Comparison of ENCODE assay signal across 9 cellular contexts in the genomic region with DNA sequence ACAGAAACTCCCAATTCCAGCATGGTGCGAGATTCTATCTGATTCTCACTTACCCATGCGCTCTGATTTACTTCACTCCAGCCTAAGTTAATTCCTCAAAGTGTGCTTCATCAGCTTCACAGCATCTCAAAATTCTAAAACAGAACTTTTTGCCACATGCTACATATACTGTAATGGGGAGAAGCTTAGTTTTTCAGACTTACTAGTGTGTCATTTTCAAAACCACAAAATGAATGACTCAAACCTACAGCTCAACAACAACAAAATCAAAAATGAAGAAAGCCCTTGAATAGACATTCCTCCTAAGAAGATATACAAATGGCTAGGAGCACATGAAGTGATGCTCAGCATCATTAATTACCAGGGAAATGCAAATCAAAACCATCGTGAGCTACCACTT. TPM values are rescaled to one million over a fixed set of nuclear protein-coding genes. Genes with fewer than 3 reads are reported as not detected.
DNase-seq lines count a peak whose midpoint lies in the region; ATAC-seq and TF ChIP-seq lines count a peak whose summit lies in the region.
"Had no signal": no experiment of that assay in that cellular context is flagged by ENCODE, and none has a peak within 500 bp of the region (broad histone marks: within the 10 kb centered on the region; RNA-seq: fewer than 3 reads in every experiment).

No MANE protein-coding gene starts in this region.

- in situ Hi-C loops in brain microvascular endothelial cell (cut with HindIII; ENCODE audit: low pct_ligation_motif_present, low sequenced_read_pairs): no loop called here

- H3K27ac ChIP-seq in OCI-LY7 (ENCODE audit: low read depth, low read length, poor library complexity, severe bottlenecking) (no peak overlapping the region), brain microvascular endothelial cell (peak overlapping the region; percentile 5), osteoblast (ENCODE audit: low read depth, low read length) (peak overlapping the region; percentile 68)

- intact Hi-C loops in OCI-LY7 (cut with micrococcal nuclease; ENCODE audit: unreplicated experiment): no loop called here

- H3K4me1 ChIP-seq in OCI-LY7 (ENCODE audit: insufficient read depth, low read length, poor library complexity, severe bottlenecking) (peaks cover 64% of the 10 kb centered on the region), osteoblast (ENCODE audit: insufficient read depth, low read length) (peaks cover 22% of the 10 kb centered on the region)

- POLR2A ChIA-PET in OCI-LY7 (lab: Charles Lee): interaction anchor here (0.6 to 2.3 kb wide), 8 partner anchors 10 to 148 kb away, joined by 3 to 9 read pairs (median 4); no protein-coding TSS in a partner anchor

- H3K4me2 ChIP-seq in OCI-LY7 (ENCODE audit: low read length) (peak overlapping the region; percentile 15; the same call in 1 of the 2 replicates), osteoblast (ENCODE audit: insufficient read depth, low read length) (peak overlapping the region; percentile 41)

- no peaks in the 10 kb centered on the region for H3K9me2 ChIP-seq in OCI-LY7 (ENCODE audit: insufficient read depth, low read length)

- no peaks in the 10 kb centered on the region for H3K9me3 ChIP-seq in OCI-LY7 (ENCODE audit: low read length)
- no peaks in the 10 kb centered on the region for H3K9me3 ChIP-seq in osteoblast (ENCODE audit: low read depth, low read length)

- H3K79me2 ChIP-seq in OCI-LY7 (ENCODE audit: insufficient read depth, low read depth, low read length) (peaks cover 75% of the 10 kb centered on the region), osteoblast (ENCODE audit: insufficient read depth, low read length) (peaks cover 91% of the 10 kb centered on the region)

- no peak for ATAC-seq in GM19351 (IDR thresholded peaks at IDR 0.05; ENCODE audit: unreplicated experiment)

- BruUV-seq in OCI-LY7 (replicated peaks; lab: Mats Ljungman, UMichigan): no TSS peak

- no peak for TF ChIP-seq CTCF in OCI-LY7 (conservative IDR thresholded peaks at IDR 0.05; ENCODE audit: low read length)
- no peak for TF ChIP-seq CTCF in brain microvascular endothelial cell (IDR thresholded peaks at IDR 0.05; ENCODE audit: low read depth, low read length, missing control alignments)
- no peak for TF ChIP-seq CTCF in osteoblast (IDR thresholded peaks at IDR 0.05; ENCODE audit: extremely low read depth, low read depth, low read length)

- H3K27me3 ChIP-seq in brain microvascular endothelial cell (replicated peaks): no peaks in the 10 kb centered on the region
- H3K27me3 ChIP-seq in osteoblast (ENCODE audit: insufficient read depth, low read length): no peaks in the 10 kb centered on the region

- H4K20me1 ChIP-seq in OCI-LY7 (ENCODE audit: insufficient read depth, low read length) (peaks cover 30% of the 10 kb centered on the region; the same call in 1 of the 2 replicates), osteoblast (ENCODE audit: insufficient read depth, low read length) (peaks cover 17% of the 10 kb centered on the region)

- DNase-seq in GM03348 (ENCODE audit: low spot score) (peak; percentile 35), OCI-LY7 (ENCODE audit: low spot score) (no peak), brain microvascular endothelial cell (no peak), osteoblast (ENCODE audit: insufficient read length, low spot score, missing footprints) (peak; percentile 80), foreskin melanocyte (no peak), cortex of kidney (lab: John Stamatoyannopoulos, UW) (no peak)
- DNase-seq: KG1, kidney had no signal

- H3K4me3 ChIP-seq in OCI-LY7 (ENCODE audit: low read depth, low read length, poor library complexity, severe bottlenecking): no peak overlapping the region
- no peak overlapping the region for H3K4me3 ChIP-seq in brain microvascular endothelial cell (ENCODE audit: low read depth, low read length)
- H3K4me3 ChIP-seq in osteoblast (ENCODE audit: insufficient read depth, low read length): no peak overlapping the region

- no peak overlapping the region for H2AFZ ChIP-seq in OCI-LY7 (ENCODE audit: low read length)
- H2AFZ ChIP-seq in osteoblast (ENCODE audit: low read length): no peak overlapping the region

- H3K36me3 ChIP-seq in OCI-LY7 (ENCODE audit: insufficient read depth, low read length) (peaks cover 12% of the 10 kb centered on the region; the same call in 1 of the 2 replicates), brain microvascular endothelial cell (replicated peaks) (no peaks in the 10 kb centered on the region), osteoblast (ENCODE audit: insufficient read depth, low read length) (no peaks in the 10 kb centered on the region)

- CTCF ChIA-PET in OCI-LY7 (lab: Charles Lee; ENCODE audit: unreplicated experiment): interaction anchor here (0.6 kb wide), 1 partner anchor 190 kb away, joined by 4 read pairs; a partner anchor contains a TSS

RNA-seq across cellular contexts. Expression of a gene that starts 14.9 kb away (rescaled TPM):
- total RNA-seq in OCI-LY7 (2014; rRNA removed; shearing (Covaris generic)): 29.7 and 32.3 TPM in 2 replicates
- 31.8 and 37.8 TPM in 2 replicates for total RNA-seq in OCI-LY7 (2022)
- 43.0 and 43.8 TPM in 2 replicates for total RNA-seq in osteoblast

Comparison
In these comparisons a context has a peak if more than half of its experiments do, and no peak if none do; other contexts are left out.
1. DNase-seq: peak in GM03348 (single experiment) and osteoblast (single experiment); none in OCI-LY7 (single experiment), brain microvascular endothelial cell (single experiment), foreskin melanocyte (single experiment) and cortex of kidney (single experiment).